ENCODE assay signal across 8 cellular contexts in genomic region chr13:48975101-48975925, GRCh38. TPM values are rescaled to one million over a fixed set of nuclear protein-coding genes. Genes with fewer than 3 reads are reported as not detected.
DNase-seq lines count a peak whose midpoint lies in the region; ATAC-seq and TF ChIP-seq lines count a peak whose summit lies in the region.

A gene with protein sequence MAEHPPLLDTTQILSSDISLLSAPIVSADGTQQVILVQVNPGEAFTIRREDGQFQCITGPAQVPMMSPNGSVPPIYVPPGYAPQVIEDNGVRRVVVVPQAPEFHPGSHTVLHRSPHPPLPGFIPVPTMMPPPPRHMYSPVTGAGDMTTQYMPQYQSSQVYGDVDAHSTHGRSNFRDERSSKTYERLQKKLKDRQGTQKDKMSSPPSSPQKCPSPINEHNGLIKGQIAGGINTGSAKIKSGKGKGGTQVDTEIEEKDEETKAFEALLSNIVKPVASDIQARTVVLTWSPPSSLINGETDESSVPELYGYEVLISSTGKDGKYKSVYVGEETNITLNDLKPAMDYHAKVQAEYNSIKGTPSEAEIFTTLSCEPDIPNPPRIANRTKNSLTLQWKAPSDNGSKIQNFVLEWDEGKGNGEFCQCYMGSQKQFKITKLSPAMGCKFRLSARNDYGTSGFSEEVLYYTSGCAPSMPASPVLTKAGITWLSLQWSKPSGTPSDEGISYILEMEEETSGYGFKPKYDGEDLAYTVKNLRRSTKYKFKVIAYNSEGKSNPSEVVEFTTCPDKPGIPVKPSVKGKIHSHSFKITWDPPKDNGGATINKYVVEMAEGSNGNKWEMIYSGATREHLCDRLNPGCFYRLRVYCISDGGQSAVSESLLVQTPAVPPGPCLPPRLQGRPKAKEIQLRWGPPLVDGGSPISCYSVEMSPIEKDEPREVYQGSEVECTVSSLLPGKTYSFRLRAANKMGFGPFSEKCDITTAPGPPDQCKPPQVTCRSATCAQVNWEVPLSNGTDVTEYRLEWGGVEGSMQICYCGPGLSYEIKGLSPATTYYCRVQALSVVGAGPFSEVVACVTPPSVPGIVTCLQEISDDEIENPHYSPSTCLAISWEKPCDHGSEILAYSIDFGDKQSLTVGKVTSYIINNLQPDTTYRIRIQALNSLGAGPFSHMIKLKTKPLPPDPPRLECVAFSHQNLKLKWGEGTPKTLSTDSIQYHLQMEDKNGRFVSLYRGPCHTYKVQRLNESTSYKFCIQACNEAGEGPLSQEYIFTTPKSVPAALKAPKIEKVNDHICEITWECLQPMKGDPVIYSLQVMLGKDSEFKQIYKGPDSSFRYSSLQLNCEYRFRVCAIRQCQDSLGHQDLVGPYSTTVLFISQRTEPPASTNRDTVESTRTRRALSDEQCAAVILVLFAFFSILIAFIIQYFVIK (plus strand): TSS chr13:48975912. CDS start chr13:49006191, 30,279 bp downstream.

- H3K27me3 ChIP-seq in dorsolateral prefrontal cortex, result no peaks in the 10 kb centered on the region
- no peaks in the 10 kb centered on the region for H3K27me3 ChIP-seq in right lobe of liver

- H3K4me1 ChIP-seq in HEK293 (ENCODE audit: control insufficient read depth, insufficient read depth, low read length) (peaks cover 16% of the 10 kb centered on the region; the same call in 1 of the 2 replicates), right lobe of liver (peaks cover 0 to 15% (median 0%) of the 10 kb centered on the region in 4 donors)

- POLR2A ChIA-PET in HEK293 (lab: Yijun Ruan, JAX), result interaction anchor here (1.5 kb wide), 1 partner anchor 273 kb away, joined by 4 read pairs; no protein-coding TSS in a partner anchor

- ATAC-seq in right lobe of liver, result peak; percentile 15 to 71 (median 59)

- intact Hi-C loops in dorsolateral prefrontal cortex (cut with DNase I), result loop anchor here in 1 of 2 donors (10.0 kb wide), 3 partner anchors 129 to 609 kb away; partner anchors contain the start of gene RCBTB1
- intact Hi-C loops in right lobe of liver (cut with DNase I), result no loop called here

- DNase-seq in NCI-H1105 treated with DMSO at 0.1 percent for 48 hours (lab: John Stamatoyannopoulos, UW) (peak; percentile 56), NCI-H1105 (lab: John Stamatoyannopoulos, UW) (no peak), NCI-H1930 (lab: John Stamatoyannopoulos, UW) (peak; percentile 18 to 75), dorsolateral prefrontal cortex (peak in 8 of 10 donors; percentile 8 to 80 (median 47)), right lobe of liver (peak in 2 of 3 donors; percentile 47 to 84)
- peak; percentile 11 for DNase-seq in activated CD4-positive, CD25-positive, alpha-beta regulatory T cell treated with anti-CD3 and anti-CD28 coated beads, Interleukin-2, amount 50 U/mL, for 16 hours (ENCODE audit: low read depth, low spot score)
- peak in 2 of 3 experiments; percentile 11 to 34 for DNase-seq in stimulated activated CD4-positive, alpha-beta T cell treated with anti-CD3 and anti-CD28 coated beads, TNF-alpha, amount 100 ng/mL, for 24 hours (ENCODE audit: low read depth in 3 of 3)

- H3K36me3 ChIP-seq in HEK293 (ENCODE audit: control insufficient read depth in 2 of 2, insufficient read depth in 1 of 2, low read length in 2 of 2) (no peaks in the 10 kb centered on the region), right lobe of liver (no peaks in the 10 kb centered on the region)

- no peak for TF ChIP-seq POLR2A in right lobe of liver (IDR thresholded peaks at IDR 0.05)

- H3K27ac ChIP-seq in HEK293 (ENCODE audit: extremely low read depth, low read depth, low read length), result peak within 1 kb of the TSS; percentile 98
- peak within 1 kb of the TSS; percentile 78 to 100 (median 97) for H3K27ac ChIP-seq in dorsolateral prefrontal cortex
- peak within 1 kb of the TSS; percentile 96 to 99 (median 99) for H3K27ac ChIP-seq in right lobe of liver

- H3K4me3 ChIP-seq in HEK293 (ENCODE audit: low read depth, low read length), result peak within 1 kb of the TSS; percentile 74
- peak within 1 kb of the TSS; percentile 69 to 98 (median 88) for H3K4me3 ChIP-seq in dorsolateral prefrontal cortex
- peak within 1 kb of the TSS; percentile 75 to 82 (median 78) for H3K4me3 ChIP-seq in right lobe of liver

- WGBS in right lobe of liver (ENCODE audit: insufficient coverage, low coverage, low lambda C conversion rate, missing lambda C conversion rate), result under 1% methylated on average over 45 of the region's 63 CpGs

- no peak for TF ChIP-seq CTCF in HEK293 (tag by site-specific recombination; IDR thresholded peaks at IDR 0.05)
- TF ChIP-seq CTCF in dorsolateral prefrontal cortex (IDR thresholded peaks at IDR 0.05 in 54 of 56, conservative IDR thresholded peaks at IDR 0.05 in 2 of 56; ENCODE audit: low read depth in 1 of 56, partially characterized antibody in 56 of 56), result peak in 7 of 56 donors; percentile 4 to 30 (median 15)
- no peak for TF ChIP-seq CTCF in right lobe of liver (IDR thresholded peaks at IDR 0.05)

- CTCF ChIA-PET in HEK293 (lab: Yijun Ruan, JAX), result interaction anchor here (0.6 kb wide), 1 partner anchor 202 kb away, joined by 3 read pairs; no protein-coding TSS in a partner anchor

- no peaks in the 10 kb centered on the region for H3K9me3 ChIP-seq in HEK293 (ENCODE audit: control insufficient read depth, insufficient read depth, low read depth, low read length)
- H3K9me3 ChIP-seq in right lobe of liver, result peaks cover 0 to 5% (median 0%) of the 10 kb centered on the region in 4 donors

TF ChIP-seq in HEK293, 187 proteins besides CTCF, POLR2A, EP300 and RAD21:
- TF ChIP-seq ZNF514 (tag by site-specific recombination; IDR thresholded peaks at IDR 0.05) (no peak), ZNF660 (tag by site-specific recombination; IDR thresholded peaks at IDR 0.05) (peak; percentile 23; the same call in 1 of the 2 replicates), GLI2 (tag by site-specific recombination; IDR thresholded peaks at IDR 0.05; ENCODE audit: borderline replicate concordance, low read depth) (no peak), FEZF1 (tag by site-specific recombination; IDR thresholded peaks at IDR 0.05) (peak; percentile 52; the same call in 1 of the 2 replicates), ZNF223 (tag by site-specific recombination; IDR thresholded peaks at IDR 0.05) (no peak), ZNF560 (tag by site-specific recombination; IDR thresholded peaks at IDR 0.05; ENCODE audit: borderline replicate concordance) (no peak), ZSCAN30 (tag by site-specific recombination; IDR thresholded peaks at IDR 0.05) (peak; percentile 13; the same call in 1 of the 2 replicates), GLIS1 (tag by site-specific recombination; IDR thresholded peaks at IDR 0.05) (0 out of 2 replicates have a peak, but pooled peaks have one; percentile 33), ZNF341 (tag by site-specific recombination; IDR thresholded peaks at IDR 0.05; ENCODE audit: low read depth) (no peak), ZIC2 (tag by site-specific recombination; IDR thresholded peaks at IDR 0.05) (peak; percentile 41; the same call in 1 of the 2 replicates), ZNF391 (tag by site-specific recombination; IDR thresholded peaks at IDR 0.05; ENCODE audit: borderline replicate concordance, low read depth) (no peak), SCRT2 (tag by site-specific recombination; IDR thresholded peaks at IDR 0.05) (no peak), PRDM4 (tag by site-specific recombination; IDR thresholded peaks at IDR 0.05) (peak; percentile 92)
- TF ChIP-seq, protein P1, sequence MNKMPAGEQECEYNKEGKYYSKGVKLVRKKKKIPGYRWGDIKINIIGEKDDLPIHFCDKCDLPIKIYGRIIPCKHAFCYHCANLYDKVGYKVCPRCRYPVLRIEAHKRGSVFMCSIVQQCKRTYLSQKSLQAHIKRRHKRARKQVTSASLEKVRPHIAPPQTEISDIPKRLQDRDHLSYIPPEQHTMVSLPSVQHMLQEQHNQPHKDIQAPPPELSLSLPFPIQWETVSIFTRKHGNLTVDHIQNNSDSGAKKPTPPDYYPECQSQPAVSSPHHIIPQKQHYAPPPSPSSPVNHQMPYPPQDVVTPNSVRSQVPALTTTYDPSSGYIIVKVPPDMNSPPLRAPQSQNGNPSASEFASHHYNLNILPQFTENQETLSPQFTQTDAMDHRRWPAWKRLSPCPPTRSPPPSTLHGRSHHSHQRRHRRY (tag by site-specific recombination; IDR thresholded peaks at IDR 0.05), result no peak
- TF ChIP-seq, protein P2, sequence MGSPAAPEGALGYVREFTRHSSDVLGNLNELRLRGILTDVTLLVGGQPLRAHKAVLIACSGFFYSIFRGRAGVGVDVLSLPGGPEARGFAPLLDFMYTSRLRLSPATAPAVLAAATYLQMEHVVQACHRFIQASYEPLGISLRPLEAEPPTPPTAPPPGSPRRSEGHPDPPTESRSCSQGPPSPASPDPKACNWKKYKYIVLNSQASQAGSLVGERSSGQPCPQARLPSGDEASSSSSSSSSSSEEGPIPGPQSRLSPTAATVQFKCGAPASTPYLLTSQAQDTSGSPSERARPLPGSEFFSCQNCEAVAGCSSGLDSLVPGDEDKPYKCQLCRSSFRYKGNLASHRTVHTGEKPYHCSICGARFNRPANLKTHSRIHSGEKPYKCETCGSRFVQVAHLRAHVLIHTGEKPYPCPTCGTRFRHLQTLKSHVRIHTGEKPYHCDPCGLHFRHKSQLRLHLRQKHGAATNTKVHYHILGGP (tag by site-specific recombination; IDR thresholded peaks at IDR 0.05), result no peak

RNA-seq across cellular contexts. Expression of the gene that starts here (rescaled TPM):
- total RNA-seq in dorsolateral prefrontal cortex (10 to 100 TPM; 37.4 to 60.1 (median 50.2) TPM), right lobe of liver (10 to 100 TPM; 43.4 to 53.2 (median 47.9) TPM)
